Comparison of ENCODE assay signal across 9 cellular contexts in the genomic region with DNA sequence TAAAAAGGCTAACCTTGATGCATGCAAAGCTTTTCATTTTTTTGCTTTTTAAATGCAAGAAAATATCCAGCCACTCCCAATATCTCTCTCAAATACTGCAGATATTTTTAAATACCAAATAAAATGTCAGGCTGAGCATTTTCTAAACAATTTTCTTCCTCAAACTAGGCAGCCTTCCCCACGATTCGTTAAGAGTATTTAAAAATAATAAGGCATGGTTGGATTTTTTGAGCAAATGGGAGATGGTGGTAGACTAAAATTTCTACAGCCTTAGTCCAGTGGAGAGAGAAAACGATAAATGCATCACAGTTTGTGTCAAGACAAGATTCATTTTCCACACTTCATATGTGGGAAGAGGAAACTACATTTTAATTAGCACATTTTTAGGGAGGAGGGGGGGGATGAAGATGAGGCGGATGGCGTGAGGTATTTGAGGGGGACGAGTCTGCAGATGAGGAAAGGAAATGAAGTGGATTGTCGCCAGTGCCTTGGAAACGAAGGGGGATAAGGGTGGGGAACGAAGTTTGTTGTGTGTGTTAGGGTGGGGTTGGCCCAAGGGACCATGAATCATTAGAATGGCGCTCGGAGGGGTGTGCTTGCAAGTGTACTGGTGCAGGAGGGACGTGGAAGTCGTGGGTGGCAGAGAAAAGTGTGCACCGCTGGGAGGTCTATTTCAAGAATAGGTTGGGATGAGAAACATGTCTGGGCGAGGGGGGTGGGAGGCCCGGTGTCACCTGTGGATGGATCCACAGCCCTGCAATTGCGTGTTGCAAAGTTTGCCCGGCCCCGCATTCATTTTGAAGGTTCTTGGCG. TPM values are rescaled to one million over a fixed set of nuclear protein-coding genes. Genes with fewer than 3 reads are reported as not detected.
DNase-seq lines count a peak whose midpoint lies in the region; ATAC-seq, FAIRE-seq and TF ChIP-seq lines count a peak whose summit lies in the region.
"Had no signal": no experiment of that assay in that cellular context is flagged by ENCODE, and none has a peak within 500 bp of the region (broad histone marks: within the 10 kb centered on the region; RNA-seq: fewer than 3 reads in every experiment).

No MANE protein-coding gene starts in this region.

- no peak overlapping the region for H3K4me3 Mint-ChIP-seq in immature natural killer cell
- H3K4me3 Mint-ChIP-seq: stimulated activated naive CD8-positive, alpha-beta T cell treated with anti-CD3 and anti-CD28 coated beads, Interleukin-15, amount 100 ng/mL, for 72 hours had no signal

- TF ChIP-seq POLR2A in H54 (IDR thresholded peaks at IDR 0.05; ENCODE audit: low read depth, low read length): no peak

- DNase-seq in H54 (ENCODE audit: insufficient read length, low spot score) (peak; percentile 18), T-helper 9 cell (peak; percentile 3), fibroblast of the conjunctiva (ENCODE audit: low read depth) (peak; percentile 86), non-pigmented ciliary epithelial cell (ENCODE audit: low read depth) (peak; percentile 47), immature natural killer cell (no peak), 8988T (no peak)

- H3K27me3 Mint-ChIP-seq in immature natural killer cell (ENCODE audit: low read depth in 3 of 3): peaks cover 0 to 2% (median 2%) of the 10 kb centered on the region in 3 donors
- H3K27me3 Mint-ChIP-seq: stimulated activated naive CD8-positive, alpha-beta T cell treated with anti-CD3 and anti-CD28 coated beads, Interleukin-15, amount 100 ng/mL, for 72 hours had no signal

- no peak overlapping the region for H3K27ac Mint-ChIP-seq in immature natural killer cell

- H3K9me3 Mint-ChIP-seq in immature natural killer cell: no peaks in the 10 kb centered on the region
- H3K9me3 Mint-ChIP-seq: stimulated activated naive CD8-positive, alpha-beta T cell treated with anti-CD3 and anti-CD28 coated beads, Interleukin-15, amount 100 ng/mL, for 72 hours had no signal

- H3K4me1 Mint-ChIP-seq in immature natural killer cell: peaks cover 28 to 31% of the 10 kb centered on the region in 2 donors

- no peak for FAIRE-seq in H54 (lab: Jason Lieb, UNC)

- ATAC-seq in HG03432 (IDR thresholded peaks at IDR 0.05; ENCODE audit: unreplicated experiment) (no peak), GM18867 (IDR thresholded peaks at IDR 0.05; ENCODE audit: unreplicated experiment) (no peak)

- H3K36me3 Mint-ChIP-seq in immature natural killer cell: no peaks in the 10 kb centered on the region

RNA-seq across cellular contexts. Expression of gene ADD3, which starts 1.2 kb away (rescaled TPM):
- polyA plus RNA-seq in immature natural killer cell: 100 to 1,000 TPM; 336 to 513 (median 447) TPM

Comparison
In these comparisons a context has a peak if more than half of its experiments do, and no peak if none do; other contexts are left out.
1. DNase-seq: peak in H54 (single experiment), T-helper 9 cell (single experiment), fibroblast of the conjunctiva (single experiment) and non-pigmented ciliary epithelial cell (single experiment); none in immature natural killer cell (0 of 3) and 8988T (single experiment).